In the genomic region with DNA sequence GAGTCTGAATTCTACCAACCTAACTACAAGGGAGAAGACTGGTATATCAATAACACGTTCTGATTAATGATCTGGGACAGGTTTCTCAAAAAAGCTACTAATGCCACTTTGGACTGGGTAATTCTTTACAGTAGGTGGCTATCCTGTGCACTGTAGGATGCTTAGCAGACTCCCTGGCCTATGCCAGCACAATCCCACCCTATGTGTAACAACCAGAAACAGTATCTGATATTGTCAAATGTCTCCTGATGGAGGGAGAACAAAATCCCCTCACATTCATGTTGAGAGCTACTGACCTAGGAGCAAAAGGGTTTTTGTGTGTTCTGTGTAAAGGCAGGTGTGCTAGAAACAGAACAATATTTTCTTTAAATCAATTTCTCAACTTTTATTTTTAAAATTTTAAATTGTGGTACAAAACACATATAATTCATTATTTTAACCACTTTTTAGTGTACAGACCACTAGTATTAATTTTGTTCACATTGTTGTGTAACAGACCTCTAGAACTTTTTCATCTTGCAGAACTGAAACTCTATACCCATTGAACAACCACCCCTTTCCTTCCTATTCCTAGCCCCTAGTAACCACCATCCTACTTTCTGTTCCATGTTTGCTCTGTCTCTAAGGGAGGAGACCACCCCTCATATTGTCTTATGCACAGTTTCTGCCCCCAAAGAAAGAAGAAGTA, we compare ENCODE assay signal across 1 cellular context.
TF ChIP-seq lines count a peak whose summit lies in the region.

No MANE protein-coding gene starts in this region.

TF ChIP-seq in GM12878, 131 proteins besides CTCF, POLR2A, EP300 and RAD21 (continued from another document and continues in another):
- TF ChIP-seq, protein P1, sequence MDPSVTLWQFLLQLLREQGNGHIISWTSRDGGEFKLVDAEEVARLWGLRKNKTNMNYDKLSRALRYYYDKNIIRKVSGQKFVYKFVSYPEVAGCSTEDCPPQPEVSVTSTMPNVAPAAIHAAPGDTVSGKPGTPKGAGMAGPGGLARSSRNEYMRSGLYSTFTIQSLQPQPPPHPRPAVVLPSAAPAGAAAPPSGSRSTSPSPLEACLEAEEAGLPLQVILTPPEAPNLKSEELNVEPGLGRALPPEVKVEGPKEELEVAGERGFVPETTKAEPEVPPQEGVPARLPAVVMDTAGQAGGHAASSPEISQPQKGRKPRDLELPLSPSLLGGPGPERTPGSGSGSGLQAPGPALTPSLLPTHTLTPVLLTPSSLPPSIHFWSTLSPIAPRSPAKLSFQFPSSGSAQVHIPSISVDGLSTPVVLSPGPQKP (IDR thresholded peaks at IDR 0.05; ENCODE audit: low read depth, low read length) = no peak
- TF ChIP-seq SIX5 (IDR thresholded peaks at IDR 0.05; ENCODE audit: low read depth, low read length, severe bottlenecking) (no peak), SREBF2 (IDR thresholded peaks at IDR 0.05; ENCODE audit: low read length) (no peak), BHLHE40 (IDR thresholded peaks at IDR 0.05; ENCODE audit: borderline replicate concordance in 1 of 2, low read depth in 2 of 2, low read length in 1 of 2) (no peak), CREB1 (IDR thresholded peaks at IDR 0.05; ENCODE audit: low read depth) (no peak), ZNF384 (IDR thresholded peaks at IDR 0.05; ENCODE audit: borderline replicate concordance, low read depth, low read length) (no peak), ETV6 (conservative IDR thresholded peaks at IDR 0.05 in 1 of 2, IDR thresholded peaks at IDR 0.05 in 1 of 2; ENCODE audit: borderline replicate concordance in 1 of 2, low read depth in 1 of 2) (no peak), CHD2 (IDR thresholded peaks at IDR 0.05; ENCODE audit: borderline replicate concordance, low read depth, low read length) (no peak), RUNX3 (IDR thresholded peaks at IDR 0.05; ENCODE audit: low read length) (peak; percentile 90), HDAC6 (IDR thresholded peaks at IDR 0.05; ENCODE audit: unreplicated experiment) (no peak), DPF2 (IDR thresholded peaks at IDR 0.05) (peak; percentile 75), NR2C2 (IDR thresholded peaks at IDR 0.05; ENCODE audit: borderline replicate concordance, control insufficient read depth, insufficient read length, low read depth) (no peak), SP1 (IDR thresholded peaks at IDR 0.05; ENCODE audit: low read depth, low read length) (no peak), KDM1A (IDR thresholded peaks at IDR 0.05; ENCODE audit: borderline replicate concordance) (no peak), RCOR1 (conservative IDR thresholded peaks at IDR 0.05; ENCODE audit: low read depth, low read length) (no peak), ASH2L (IDR thresholded peaks at IDR 0.05; ENCODE audit: borderline replicate concordance, low read depth) (no peak), EZH2 (IDR thresholded peaks at IDR 0.05; ENCODE audit: borderline replicate concordance, control insufficient read depth, low read depth, low read length) (no peak), NBN (IDR thresholded peaks at IDR 0.05) (no peak), TCF7 (IDR thresholded peaks at IDR 0.05; ENCODE audit: borderline replicate concordance) (peak; percentile 57; the same call in 1 of the 2 replicates), BMI1 (IDR thresholded peaks at IDR 0.05; ENCODE audit: borderline replicate concordance) (0 out of 2 replicates have a peak, but pooled peaks have one; percentile 43), CHD4 (IDR thresholded peaks at IDR 0.05) (no peak), ZBED1 (IDR thresholded peaks at IDR 0.05; ENCODE audit: borderline replicate concordance) (no peak), MEF2B (IDR thresholded peaks at IDR 0.05; ENCODE audit: partially characterized antibody, poor library complexity, severe bottlenecking) (peak; percentile 72), IKZF1 (conservative IDR thresholded peaks at IDR 0.05) (peak; percentile 82), SUZ12 (IDR thresholded peaks at IDR 0.05; ENCODE audit: unreplicated experiment) (no peak), YBX1 (IDR thresholded peaks at IDR 0.05) (no peak), TCF12 (IDR thresholded peaks at IDR 0.05; ENCODE audit: low read depth, low read length) (no peak), MTA3 (IDR thresholded peaks at IDR 0.05; ENCODE audit: borderline replicate concordance, low read length) (0 out of 2 replicates have a peak, but pooled peaks have one; percentile 16), HDGF (IDR thresholded peaks at IDR 0.05) (no peak), YY1 (IDR thresholded peaks at IDR 0.05; ENCODE audit: low read depth, low read length) (no peak), JUND (IDR thresholded peaks at IDR 0.05; ENCODE audit: low read depth, low read length) (no peak), ATF7 (IDR thresholded peaks at IDR 0.05; ENCODE audit: low read depth) (peak; percentile 21; the same call in 1 of the 2 replicates), PAX8 (IDR thresholded peaks at IDR 0.05) (no peak), SIN3A (IDR thresholded peaks at IDR 0.05; ENCODE audit: low read depth, low read length) (no peak), SPI1 (IDR thresholded peaks at IDR 0.05; ENCODE audit: borderline replicate concordance, insufficient read depth, low read depth, low read length) (peak; percentile 75; the same call in 1 of the 2 replicates), NFXL1 (IDR thresholded peaks at IDR 0.05; ENCODE audit: borderline replicate concordance) (no peak), POLR2AphosphoS2 (IDR thresholded peaks at IDR 0.05; ENCODE audit: low read depth, low read length) (no peak), IRF4 (IDR thresholded peaks at IDR 0.05; ENCODE audit: low read depth, low read length) (0 out of 2 replicates have a peak, but pooled peaks have one; percentile 45)
- TF ChIP-seq, protein P2, sequence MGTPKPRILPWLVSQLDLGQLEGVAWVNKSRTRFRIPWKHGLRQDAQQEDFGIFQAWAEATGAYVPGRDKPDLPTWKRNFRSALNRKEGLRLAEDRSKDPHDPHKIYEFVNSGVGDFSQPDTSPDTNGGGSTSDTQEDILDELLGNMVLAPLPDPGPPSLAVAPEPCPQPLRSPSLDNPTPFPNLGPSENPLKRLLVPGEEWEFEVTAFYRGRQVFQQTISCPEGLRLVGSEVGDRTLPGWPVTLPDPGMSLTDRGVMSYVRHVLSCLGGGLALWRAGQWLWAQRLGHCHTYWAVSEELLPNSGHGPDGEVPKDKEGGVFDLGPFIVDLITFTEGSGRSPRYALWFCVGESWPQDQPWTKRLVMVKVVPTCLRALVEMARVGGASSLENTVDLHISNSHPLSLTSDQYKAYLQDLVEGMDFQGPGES (IDR thresholded peaks at IDR 0.05) = no peak
- TF ChIP-seq, protein P3, sequence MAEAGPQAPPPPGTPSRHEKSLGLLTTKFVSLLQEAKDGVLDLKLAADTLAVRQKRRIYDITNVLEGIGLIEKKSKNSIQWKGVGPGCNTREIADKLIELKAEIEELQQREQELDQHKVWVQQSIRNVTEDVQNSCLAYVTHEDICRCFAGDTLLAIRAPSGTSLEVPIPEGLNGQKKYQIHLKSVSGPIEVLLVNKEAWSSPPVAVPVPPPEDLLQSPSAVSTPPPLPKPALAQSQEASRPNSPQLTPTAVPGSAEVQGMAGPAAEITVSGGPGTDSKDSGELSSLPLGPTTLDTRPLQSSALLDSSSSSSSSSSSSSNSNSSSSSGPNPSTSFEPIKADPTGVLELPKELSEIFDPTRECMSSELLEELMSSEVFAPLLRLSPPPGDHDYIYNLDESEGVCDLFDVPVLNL (IDR thresholded peaks at IDR 0.05; ENCODE audit: low read depth, low read length) = no peak
- TF ChIP-seq, protein P4, sequence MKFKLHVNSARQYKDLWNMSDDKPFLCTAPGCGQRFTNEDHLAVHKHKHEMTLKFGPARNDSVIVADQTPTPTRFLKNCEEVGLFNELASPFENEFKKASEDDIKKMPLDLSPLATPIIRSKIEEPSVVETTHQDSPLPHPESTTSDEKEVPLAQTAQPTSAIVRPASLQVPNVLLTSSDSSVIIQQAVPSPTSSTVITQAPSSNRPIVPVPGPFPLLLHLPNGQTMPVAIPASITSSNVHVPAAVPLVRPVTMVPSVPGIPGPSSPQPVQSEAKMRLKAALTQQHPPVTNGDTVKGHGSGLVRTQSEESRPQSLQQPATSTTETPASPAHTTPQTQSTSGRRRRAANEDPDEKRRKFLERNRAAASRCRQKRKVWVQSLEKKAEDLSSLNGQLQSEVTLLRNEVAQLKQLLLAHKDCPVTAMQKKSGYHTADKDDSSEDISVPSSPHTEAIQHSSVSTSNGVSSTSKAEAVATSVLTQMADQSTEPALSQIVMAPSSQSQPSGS (IDR thresholded peaks at IDR 0.05; ENCODE audit: low read length) = peak; percentile 37; the same call in 1 of the 2 replicates
- TF ChIP-seq, protein P5, sequence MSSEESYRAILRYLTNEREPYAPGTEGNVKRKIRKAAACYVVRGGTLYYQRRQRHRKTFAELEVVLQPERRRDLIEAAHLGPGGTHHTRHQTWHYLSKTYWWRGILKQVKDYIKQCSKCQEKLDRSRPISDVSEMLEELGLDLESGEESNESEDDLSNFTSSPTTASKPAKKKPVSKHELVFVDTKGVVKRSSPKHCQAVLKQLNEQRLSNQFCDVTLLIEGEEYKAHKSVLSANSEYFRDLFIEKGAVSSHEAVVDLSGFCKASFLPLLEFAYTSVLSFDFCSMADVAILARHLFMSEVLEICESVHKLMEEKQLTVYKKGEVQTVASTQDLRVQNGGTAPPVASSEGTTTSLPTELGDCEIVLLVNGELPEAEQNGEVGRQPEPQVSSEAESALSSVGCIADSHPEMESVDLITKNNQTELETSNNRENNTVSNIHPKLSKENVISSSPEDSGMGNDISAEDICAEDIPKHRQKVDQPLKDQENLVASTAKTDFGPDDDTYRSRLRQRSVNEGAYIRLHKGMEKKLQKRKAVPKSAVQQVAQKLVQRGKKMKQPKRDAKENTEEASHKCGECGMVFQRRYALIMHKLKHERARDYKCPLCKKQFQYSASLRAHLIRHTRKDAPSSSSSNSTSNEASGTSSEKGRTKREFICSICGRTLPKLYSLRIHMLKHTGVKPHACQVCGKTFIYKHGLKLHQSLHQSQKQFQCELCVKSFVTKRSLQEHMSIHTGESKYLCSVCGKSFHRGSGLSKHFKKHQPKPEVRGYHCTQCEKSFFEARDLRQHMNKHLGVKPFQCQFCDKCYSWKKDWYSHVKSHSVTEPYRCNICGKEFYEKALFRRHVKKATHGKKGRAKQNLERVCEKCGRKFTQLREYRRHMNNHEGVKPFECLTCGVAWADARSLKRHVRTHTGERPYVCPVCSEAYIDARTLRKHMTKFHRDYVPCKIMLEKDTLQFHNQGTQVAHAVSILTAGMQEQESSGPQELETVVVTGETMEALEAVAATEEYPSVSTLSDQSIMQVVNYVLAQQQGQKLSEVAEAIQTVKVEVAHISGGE (CRISPR knock-in tag; IDR thresholded peaks at IDR 0.05) = no peak
- TF ChIP-seq, protein P6, sequence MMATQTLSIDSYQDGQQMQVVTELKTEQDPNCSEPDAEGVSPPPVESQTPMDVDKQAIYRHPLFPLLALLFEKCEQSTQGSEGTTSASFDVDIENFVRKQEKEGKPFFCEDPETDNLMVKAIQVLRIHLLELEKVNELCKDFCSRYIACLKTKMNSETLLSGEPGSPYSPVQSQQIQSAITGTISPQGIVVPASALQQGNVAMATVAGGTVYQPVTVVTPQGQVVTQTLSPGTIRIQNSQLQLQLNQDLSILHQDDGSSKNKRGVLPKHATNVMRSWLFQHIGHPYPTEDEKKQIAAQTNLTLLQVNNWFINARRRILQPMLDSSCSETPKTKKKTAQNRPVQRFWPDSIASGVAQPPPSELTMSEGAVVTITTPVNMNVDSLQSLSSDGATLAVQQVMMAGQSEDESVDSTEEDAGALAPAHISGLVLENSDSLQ (IDR thresholded peaks at IDR 0.05) = no peak
- TF ChIP-seq, protein P7, sequence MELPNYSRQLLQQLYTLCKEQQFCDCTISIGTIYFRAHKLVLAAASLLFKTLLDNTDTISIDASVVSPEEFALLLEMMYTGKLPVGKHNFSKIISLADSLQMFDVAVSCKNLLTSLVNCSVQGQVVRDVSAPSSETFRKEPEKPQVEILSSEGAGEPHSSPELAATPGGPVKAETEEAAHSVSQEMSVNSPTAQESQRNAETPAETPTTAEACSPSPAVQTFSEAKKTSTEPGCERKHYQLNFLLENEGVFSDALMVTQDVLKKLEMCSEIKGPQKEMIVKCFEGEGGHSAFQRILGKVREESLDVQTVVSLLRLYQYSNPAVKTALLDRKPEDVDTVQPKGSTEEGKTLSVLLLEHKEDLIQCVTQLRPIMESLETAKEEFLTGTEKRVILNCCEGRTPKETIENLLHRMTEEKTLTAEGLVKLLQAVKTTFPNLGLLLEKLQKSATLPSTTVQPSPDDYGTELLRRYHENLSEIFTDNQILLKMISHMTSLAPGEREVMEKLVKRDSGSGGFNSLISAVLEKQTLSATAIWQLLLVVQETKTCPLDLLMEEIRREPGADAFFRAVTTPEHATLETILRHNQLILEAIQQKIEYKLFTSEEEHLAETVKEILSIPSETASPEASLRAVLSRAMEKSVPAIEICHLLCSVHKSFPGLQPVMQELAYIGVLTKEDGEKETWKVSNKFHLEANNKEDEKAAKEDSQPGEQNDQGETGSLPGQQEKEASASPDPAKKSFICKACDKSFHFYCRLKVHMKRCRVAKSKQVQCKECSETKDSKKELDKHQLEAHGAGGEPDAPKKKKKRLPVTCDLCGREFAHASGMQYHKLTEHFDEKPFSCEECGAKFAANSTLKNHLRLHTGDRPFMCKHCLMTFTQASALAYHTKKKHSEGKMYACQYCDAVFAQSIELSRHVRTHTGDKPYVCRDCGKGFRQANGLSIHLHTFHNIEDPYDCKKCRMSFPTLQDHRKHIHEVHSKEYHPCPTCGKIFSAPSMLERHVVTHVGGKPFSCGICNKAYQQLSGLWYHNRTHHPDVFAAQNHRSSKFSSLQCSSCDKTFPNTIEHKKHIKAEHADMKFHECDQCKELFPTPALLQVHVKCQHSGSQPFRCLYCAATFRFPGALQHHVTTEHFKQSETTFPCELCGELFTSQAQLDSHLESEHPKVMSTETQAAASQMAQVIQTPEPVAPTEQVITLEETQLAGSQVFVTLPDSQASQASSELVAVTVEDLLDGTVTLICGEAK (IDR thresholded peaks at IDR 0.05; ENCODE audit: borderline replicate concordance) = no peak
- TF ChIP-seq, protein P8, sequence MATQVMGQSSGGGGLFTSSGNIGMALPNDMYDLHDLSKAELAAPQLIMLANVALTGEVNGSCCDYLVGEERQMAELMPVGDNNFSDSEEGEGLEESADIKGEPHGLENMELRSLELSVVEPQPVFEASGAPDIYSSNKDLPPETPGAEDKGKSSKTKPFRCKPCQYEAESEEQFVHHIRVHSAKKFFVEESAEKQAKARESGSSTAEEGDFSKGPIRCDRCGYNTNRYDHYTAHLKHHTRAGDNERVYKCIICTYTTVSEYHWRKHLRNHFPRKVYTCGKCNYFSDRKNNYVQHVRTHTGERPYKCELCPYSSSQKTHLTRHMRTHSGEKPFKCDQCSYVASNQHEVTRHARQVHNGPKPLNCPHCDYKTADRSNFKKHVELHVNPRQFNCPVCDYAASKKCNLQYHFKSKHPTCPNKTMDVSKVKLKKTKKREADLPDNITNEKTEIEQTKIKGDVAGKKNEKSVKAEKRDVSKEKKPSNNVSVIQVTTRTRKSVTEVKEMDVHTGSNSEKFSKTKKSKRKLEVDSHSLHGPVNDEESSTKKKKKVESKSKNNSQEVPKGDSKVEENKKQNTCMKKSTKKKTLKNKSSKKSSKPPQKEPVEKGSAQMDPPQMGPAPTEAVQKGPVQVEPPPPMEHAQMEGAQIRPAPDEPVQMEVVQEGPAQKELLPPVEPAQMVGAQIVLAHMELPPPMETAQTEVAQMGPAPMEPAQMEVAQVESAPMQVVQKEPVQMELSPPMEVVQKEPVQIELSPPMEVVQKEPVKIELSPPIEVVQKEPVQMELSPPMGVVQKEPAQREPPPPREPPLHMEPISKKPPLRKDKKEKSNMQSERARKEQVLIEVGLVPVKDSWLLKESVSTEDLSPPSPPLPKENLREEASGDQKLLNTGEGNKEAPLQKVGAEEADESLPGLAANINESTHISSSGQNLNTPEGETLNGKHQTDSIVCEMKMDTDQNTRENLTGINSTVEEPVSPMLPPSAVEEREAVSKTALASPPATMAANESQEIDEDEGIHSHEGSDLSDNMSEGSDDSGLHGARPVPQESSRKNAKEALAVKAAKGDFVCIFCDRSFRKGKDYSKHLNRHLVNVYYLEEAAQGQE (IDR thresholded peaks at IDR 0.05; ENCODE audit: low read depth, low read length) = no peak
